Comparison of ENCODE assay signal across 8 cellular contexts in the genomic region with DNA sequence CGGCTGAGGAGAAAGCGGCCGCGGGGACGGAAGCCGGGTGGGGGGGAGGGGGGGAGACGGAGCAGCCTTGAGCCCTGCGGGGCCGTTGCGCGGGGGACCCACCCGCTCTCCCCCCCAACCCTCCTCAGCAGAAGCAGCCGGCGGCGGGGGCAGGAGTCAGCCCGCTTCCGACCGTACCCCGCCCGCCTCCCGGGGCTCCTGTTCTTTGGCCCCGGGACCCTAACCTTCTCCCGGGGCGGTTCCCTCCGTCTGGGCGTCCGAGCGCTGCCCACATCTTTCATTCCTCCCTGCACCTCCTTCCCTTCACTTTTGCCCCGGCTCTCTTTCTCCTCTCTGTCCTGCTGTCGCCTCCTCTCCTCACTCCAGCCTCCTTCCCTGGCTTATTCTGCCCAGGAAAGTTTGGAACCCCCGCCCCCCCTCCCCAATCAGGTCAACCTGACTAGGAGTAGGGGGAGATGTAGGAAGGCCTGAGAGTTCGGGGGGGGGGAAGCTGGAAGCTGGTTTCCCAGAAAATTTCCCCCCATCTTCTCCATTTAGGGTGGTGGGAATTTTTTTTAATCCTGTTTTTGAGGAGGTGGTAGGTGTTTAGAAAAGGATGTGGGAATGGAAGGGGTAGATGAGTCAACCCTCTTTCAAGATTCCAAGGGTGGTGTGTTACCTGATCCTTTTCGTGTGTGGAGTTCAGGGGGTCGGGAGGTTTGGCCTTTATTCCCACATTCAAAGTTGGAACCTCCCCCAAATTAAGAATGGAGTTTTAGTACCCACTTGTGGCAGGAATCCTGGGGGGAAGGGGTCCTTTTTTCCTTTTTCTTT. TPM values are rescaled to one million over a fixed set of nuclear protein-coding genes. Genes with fewer than 3 reads are reported as not detected.
DNase-seq lines count a peak whose midpoint lies in the region; ATAC-seq and TF ChIP-seq lines count a peak whose summit lies in the region.

No MANE protein-coding gene starts in this region.

- H3K36me3 ChIP-seq in BE2C (no peaks in the 10 kb centered on the region), NT2/D1 (ENCODE audit: insufficient read depth, insufficient read length, low read length) (peaks cover 19% of the 10 kb centered on the region)

- peaks cover 50% of the 10 kb centered on the region for H3K4me1 Mint-ChIP-seq in nephron progenitor cell

- in situ Hi-C loops in G401 (cut with HindIII; ENCODE audit: low sequenced_read_pairs) = no loop called here

- H3K9ac ChIP-seq in NT2/D1 (ENCODE audit: insufficient read length, low read depth) = peak overlapping the region; percentile 85

- H3K4me3 ChIP-seq in BE2C (ENCODE audit: low read depth, low read length) = peak overlapping the region; percentile 68
- H3K4me3 ChIP-seq in NT2/D1 (ENCODE audit: insufficient read length, low read depth) = peak overlapping the region; percentile 55
- peak overlapping the region; percentile 68 for H3K4me3 ChIP-seq in epithelial cell of esophagus (ENCODE audit: low read length)

- peaks cover 4% of the 10 kb centered on the region for H3K27me3 Mint-ChIP-seq in nephron progenitor cell (ENCODE audit: low read depth, poor library complexity)

- H3K4me1 ChIP-seq in BE2C (no peaks in the 10 kb centered on the region), NT2/D1 (ENCODE audit: insufficient read depth, insufficient read length) (no peaks in the 10 kb centered on the region)

- peak; percentile 14 for ATAC-seq in GM21526 (IDR thresholded peaks at IDR 0.05; ENCODE audit: low FRiP score, unreplicated experiment)

- H3K36me3 Mint-ChIP-seq in nephron progenitor cell (ENCODE audit: low read depth) = peaks cover 17% of the 10 kb centered on the region

- H3K27me3 ChIP-seq in BE2C (no peaks in the 10 kb centered on the region), NT2/D1 (ENCODE audit: insufficient read depth, insufficient read length) (no peaks in the 10 kb centered on the region)

- peaks cover 13% of the 10 kb centered on the region for H3K9me3 Mint-ChIP-seq in nephron progenitor cell

- no peak for TF ChIP-seq CTCF in BE2C (IDR thresholded peaks at IDR 0.05; ENCODE audit: low read depth, low read length)
- TF ChIP-seq CTCF in epithelial cell of esophagus (IDR thresholded peaks at IDR 0.05; ENCODE audit: insufficient read depth, low read depth, low read length, missing control alignments) = no peak
- no peak for TF ChIP-seq CTCF in nephron progenitor cell (IDR thresholded peaks at IDR 0.05)

- DNase-seq in BE2C = no peak
- DNase-seq in NT2/D1 (ENCODE audit: low read depth, low spot score) = no peak
- peak; percentile 32 for DNase-seq in epithelial cell of esophagus (ENCODE audit: low read depth)
- no peak for DNase-seq in nephron progenitor cell
- DNase-seq in NCI-H146 (lab: John Stamatoyannopoulos, UW) = no peak
- no peak for DNase-seq in DMS153 (lab: John Stamatoyannopoulos, UW)
- no peak for DNase-seq in G401 (ENCODE audit: low spot score)

- H3K9me3 ChIP-seq in BE2C (no peaks in the 10 kb centered on the region), NT2/D1 (ENCODE audit: insufficient read depth, low read length) (no peaks in the 10 kb centered on the region)

- peak overlapping the region; percentile 96 for H3K4me3 Mint-ChIP-seq in nephron progenitor cell

- peak overlapping the region; percentile 9 for H3K27ac Mint-ChIP-seq in nephron progenitor cell

RNA-seq across cellular contexts. Expression of a gene that starts 0.4 kb away (rescaled TPM):
- polyA plus RNA-seq in BE2C (2012; ENCODE audit: insufficient read depth, insufficient read length, low read depth) = 12.0 TPM
- 17.2 and 21.8 TPM in 2 replicates for total RNA-seq in G401 (2014; rRNA removed; shearing (Covaris generic))
